ENCODE assay signal across 1 cellular context in genomic region chr10:75358835-75359421, GRCh38.
TF ChIP-seq lines count a peak whose summit lies in the region.

No MANE protein-coding gene starts in this region.

TF ChIP-seq in HEK293, 187 proteins besides CTCF, POLR2A, EP300 and RAD21 (continued from another document and continues in another):
- TF ChIP-seq REST (tag by site-specific recombination; IDR thresholded peaks at IDR 0.05) (no peak), ZNF561 (tag by site-specific recombination; IDR thresholded peaks at IDR 0.05; ENCODE audit: borderline replicate concordance) (0 out of 2 replicates have a peak, but pooled peaks have one; percentile 45), MEIS1 (CRISPR knock-in tag; IDR thresholded peaks at IDR 0.05; ENCODE audit: borderline replicate concordance) (no peak), ZNF19 (tag by site-specific recombination; IDR thresholded peaks at IDR 0.05; ENCODE audit: low read depth) (0 out of 2 replicates have a peak, but pooled peaks have one; percentile 33), GLI2 (tag by site-specific recombination; IDR thresholded peaks at IDR 0.05; ENCODE audit: borderline replicate concordance, low read depth) (peak; percentile 80), ZNF555 (tag by site-specific recombination; conservative IDR thresholded peaks at IDR 0.05) (no peak), ZNF223 (tag by site-specific recombination; IDR thresholded peaks at IDR 0.05) (no peak; the same call in 1 of the 2 replicates), ZNF26 (tag by site-specific recombination; IDR thresholded peaks at IDR 0.05) (no peak; the same call in 1 of the 2 replicates), ZNF132 (tag by site-specific recombination; IDR thresholded peaks at IDR 0.05; ENCODE audit: borderline replicate concordance) (no peak), ZXDB (tag by site-specific recombination; IDR thresholded peaks at IDR 0.05) (peak; percentile 92), ZNF501 (tag by site-specific recombination; IDR thresholded peaks at IDR 0.05) (peak; percentile 65; the same call in 1 of the 2 replicates), ZNF433 (tag by site-specific recombination; IDR thresholded peaks at IDR 0.05; ENCODE audit: low read depth) (no peak), ZNF23 (tag by site-specific recombination; IDR thresholded peaks at IDR 0.05; ENCODE audit: borderline replicate concordance) (no peak), ZNF521 (tag by site-specific recombination; IDR thresholded peaks at IDR 0.05) (no peak), ZNF391 (tag by site-specific recombination; IDR thresholded peaks at IDR 0.05; ENCODE audit: borderline replicate concordance, low read depth) (peak; percentile 74; the same call in 1 of the 2 replicates), REPIN1 (tag by site-specific recombination; IDR thresholded peaks at IDR 0.05; ENCODE audit: low read depth) (no peak), MZF1 (tag by site-specific recombination; IDR thresholded peaks at IDR 0.05; ENCODE audit: borderline replicate concordance) (peak; percentile 84), ZNF518A (tag by site-specific recombination; conservative IDR thresholded peaks at IDR 0.05; ENCODE audit: low read depth) (peak; percentile 74), ZNF324 (tag by site-specific recombination; IDR thresholded peaks at IDR 0.05) (peak; percentile 96), ZFHX2 (tag by site-specific recombination; conservative IDR thresholded peaks at IDR 0.05) (peak; percentile 54), ZBTB1 (tag by site-specific recombination; IDR thresholded peaks at IDR 0.05) (peak; percentile 34; the same call in 1 of the 2 replicates), MYNN (tag by site-specific recombination; IDR thresholded peaks at IDR 0.05; ENCODE audit: borderline replicate concordance) (peak; percentile 80), BCL11A (tag by site-specific recombination; IDR thresholded peaks at IDR 0.05; ENCODE audit: low read depth) (no peak), PBX3 (CRISPR knock-in tag; IDR thresholded peaks at IDR 0.05) (no peak), FEZF1 (tag by site-specific recombination; IDR thresholded peaks at IDR 0.05) (peak; percentile 100), HOXC10 (CRISPR knock-in tag; IDR thresholded peaks at IDR 0.05) (no peak), ZNF777 (tag by site-specific recombination; IDR thresholded peaks at IDR 0.05; ENCODE audit: borderline replicate concordance) (no peak), ZFP41 (tag by site-specific recombination; IDR thresholded peaks at IDR 0.05; ENCODE audit: borderline replicate concordance) (no peak), ZFP69B (tag by site-specific recombination; IDR thresholded peaks at IDR 0.05) (peak; percentile 84), ZNF112 (tag by site-specific recombination; IDR thresholded peaks at IDR 0.05) (no peak), ZSCAN4 (tag by site-specific recombination; IDR thresholded peaks at IDR 0.05) (peak; percentile 62), ZBTB20 (tag by site-specific recombination; IDR thresholded peaks at IDR 0.05) (peak; percentile 82; the same call in 1 of the 2 replicates), ZNF658 (tag by site-specific recombination; IDR thresholded peaks at IDR 0.05) (no peak), ZNF660 (tag by site-specific recombination; IDR thresholded peaks at IDR 0.05) (peak; percentile 87; the same call in 1 of the 2 replicates), WT1 (tag by site-specific recombination; IDR thresholded peaks at IDR 0.05) (peak; percentile 96), HOXD13 (CRISPR knock-in tag; IDR thresholded peaks at IDR 0.05; ENCODE audit: borderline replicate concordance) (peak; percentile 79; the same call in 1 of the 2 replicates), ZNF514 (tag by site-specific recombination; IDR thresholded peaks at IDR 0.05) (no peak), ZBTB48 (tag by site-specific recombination; IDR thresholded peaks at IDR 0.05) (peak; percentile 94), ZNF837 (tag by site-specific recombination; IDR thresholded peaks at IDR 0.05) (no peak), ZNF558 (tag by site-specific recombination; IDR thresholded peaks at IDR 0.05) (peak; percentile 90), ZNF274 (IDR thresholded peaks at IDR 0.05; ENCODE audit: low read length) (no peak), ZNF274 (tag by site-specific recombination; IDR thresholded peaks at IDR 0.05; ENCODE audit: borderline replicate concordance) (no peak), ZNF670 (tag by site-specific recombination; IDR thresholded peaks at IDR 0.05; ENCODE audit: low read depth) (no peak), BCL6B (tag by site-specific recombination; IDR thresholded peaks at IDR 0.05) (peak; percentile 89), IKZF3 (tag by site-specific recombination; IDR thresholded peaks at IDR 0.05) (peak; percentile 91), KLF8 (tag by site-specific recombination; IDR thresholded peaks at IDR 0.05) (peak; percentile 71), ZNF362 (tag by site-specific recombination; IDR thresholded peaks at IDR 0.05) (peak; percentile 74), BCL11B (tag by site-specific recombination; IDR thresholded peaks at IDR 0.05; ENCODE audit: low read depth) (no peak), ZNF664 (tag by site-specific recombination; IDR thresholded peaks at IDR 0.05) (peak; percentile 62; the same call in 1 of the 2 replicates), OSR2 (tag by site-specific recombination; IDR thresholded peaks at IDR 0.05) (peak; percentile 74), OVOL3 (tag by site-specific recombination; IDR thresholded peaks at IDR 0.05) (0 out of 2 replicates have a peak, but pooled peaks have one; percentile 55), ZNF585B (tag by site-specific recombination; IDR thresholded peaks at IDR 0.05) (no peak), ZNF239 (tag by site-specific recombination; IDR thresholded peaks at IDR 0.05) (0 out of 2 replicates have a peak, but pooled peaks have one; percentile 25)
